11 cellular contexts compared by ENCODE assay signal in the genomic region with DNA sequence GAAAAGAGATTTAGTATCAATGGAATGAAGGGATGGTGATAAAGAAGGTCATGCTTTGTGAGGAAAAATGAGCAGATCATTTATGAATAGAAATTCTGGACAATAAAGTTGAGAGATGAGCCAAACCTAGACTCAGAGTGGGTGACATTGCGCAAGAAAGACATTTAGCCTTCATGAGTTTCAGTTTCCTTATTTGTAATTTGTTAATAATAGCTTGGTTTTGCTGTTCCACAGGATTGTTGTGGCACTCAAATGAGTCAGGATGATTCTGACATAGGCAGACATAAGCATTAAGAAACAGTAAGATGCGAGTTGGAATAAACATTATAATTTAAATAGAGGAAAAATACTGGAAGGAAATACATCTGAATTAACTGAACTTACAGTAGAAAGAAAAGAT. TPM values are rescaled to one million over a fixed set of nuclear protein-coding genes. Genes with fewer than 3 reads are reported as not detected.
DNase-seq lines count a peak whose midpoint lies in the region; ATAC-seq and FAIRE-seq lines count a peak whose summit lies in the region.
"Had no signal": no experiment of that assay in that cellular context is flagged by ENCODE, and none has a peak within 500 bp of the region (broad histone marks: within the 10 kb centered on the region; RNA-seq: fewer than 3 reads in every experiment).

No MANE protein-coding gene starts in this region.

- H3K4me1 Mint-ChIP-seq in activated naive CD4-positive, alpha-beta T cell treated with anti-CD3 and anti-CD28 coated beads for 36 hours (ENCODE audit: low read depth), result peaks cover 7% of the 10 kb centered on the region

- no peaks in the 10 kb centered on the region for H3K27me3 Mint-ChIP-seq in activated naive CD4-positive, alpha-beta T cell treated with anti-CD3 and anti-CD28 coated beads for 36 hours (ENCODE audit: low read depth)

- no peaks in the 10 kb centered on the region for H3K36me3 Mint-ChIP-seq in activated naive CD4-positive, alpha-beta T cell treated with anti-CD3 and anti-CD28 coated beads for 36 hours (ENCODE audit: low read depth)

- intact Hi-C loops in activated naive CD4-positive, alpha-beta T cell treated with anti-CD3 and anti-CD28 coated beads for 36 hours (cut with micrococcal nuclease), result loop anchor here (1.0 kb wide), 2 partner anchors 8 to 16 kb away; no protein-coding TSS in a partner anchor

- CTCF ChIA-PET in activated naive CD4-positive, alpha-beta T cell treated with anti-CD3 and anti-CD28 coated beads for 36 hours (lab: Charles Lee), result interaction anchor here (0.6 to 1.6 kb wide), 3 partner anchors 11 to 99 kb away, joined by 3 to 8 read pairs (median 7); no protein-coding TSS in a partner anchor

- peak; percentile 85 for ATAC-seq in HG03139 (IDR thresholded peaks at IDR 0.05; ENCODE audit: unreplicated experiment)

- no peaks in the 10 kb centered on the region for H3K9me3 Mint-ChIP-seq in activated naive CD4-positive, alpha-beta T cell treated with anti-CD3 and anti-CD28 coated beads for 36 hours
- H3K9me3 Mint-ChIP-seq: CD4-positive, alpha-beta T cell had no signal

- DNase-seq in activated naive CD4-positive, alpha-beta T cell treated with anti-CD3 and anti-CD28 coated beads for 36 hours, result peak; percentile 23
- DNase-seq in activated naive CD4-positive, alpha-beta T cell treated with anti-CD3 and anti-CD28 coated beads, Interleukin-2, amount 50 U/mL, for 16 hours, result no peak
- DNase-seq in astrocyte of the hippocampus (ENCODE audit: low read depth, low spot score) (peak; percentile 18), stromal cell of bone marrow (ENCODE audit: low read depth) (peak; percentile 74), NCI-H1417 treated with DMSO at 0.1 percent for 48 hours (lab: John Stamatoyannopoulos, UW) (no peak), RCC 7860 (ENCODE audit: low spot score) (no peak), T-helper 9 cell (no peak)
- DNase-seq: CD4-positive, alpha-beta T cell; left cardiac atrium had no signal

- H3K27ac Mint-ChIP-seq in activated naive CD4-positive, alpha-beta T cell treated with anti-CD3 and anti-CD28 coated beads for 36 hours, result no peak overlapping the region
- H3K27ac Mint-ChIP-seq: CD4-positive, alpha-beta T cell had no signal

- no peak for FAIRE-seq in RCC 7860 (lab: Jason Lieb, UNC)
- FAIRE-seq: TTC549 had no signal

- H3K4me3 Mint-ChIP-seq in activated naive CD4-positive, alpha-beta T cell treated with anti-CD3 and anti-CD28 coated beads for 36 hours, result no peak overlapping the region
- H3K4me3 Mint-ChIP-seq: CD4-positive, alpha-beta T cell had no signal

RNA-seq across cellular contexts. Expression of a gene that starts 34.8 kb away (rescaled TPM):
- total RNA-seq in activated naive CD4-positive, alpha-beta T cell treated with anti-CD3 and anti-CD28 coated beads for 36 hours, result 1 to 10 TPM; 2.0 to 2.1 TPM

Comparison
In these comparisons a context has a peak if more than half of its experiments do, and no peak if none do; other contexts are left out.
1. DNase-seq: peak in activated naive CD4-positive, alpha-beta T cell treated with anti-CD3 and anti-CD28 coated beads for 36 hours (single experiment), astrocyte of the hippocampus (single experiment) and stromal cell of bone marrow (single experiment); none in activated naive CD4-positive, alpha-beta T cell treated with anti-CD3 and anti-CD28 coated beads, Interleukin-2, amount 50 U/mL, for 16 hours (single experiment), NCI-H1417 treated with DMSO at 0.1 percent for 48 hours (single experiment), RCC 7860 (single experiment) and T-helper 9 cell (single experiment).